ENCODE assay signal across 11 cellular contexts in genomic region chr19:21901861-21902260, GRCh38.
"Had no signal": no experiment of that assay in that cellular context is flagged by ENCODE, and none has a peak within 500 bp of the region (broad histone marks: within the 10 kb centered on the region; RNA-seq: fewer than 3 reads in every experiment).

No MANE protein-coding gene starts in this region.

- H3K4me3 ChIP-seq: GM23248, GM23338, HAP-1 had no signal

- FAIRE-seq: H1, H54 had no signal

- H3K9me3 ChIP-seq: HAP-1 had no signal

- H3K36me3 ChIP-seq: HAP-1 had no signal

- H2AFZ ChIP-seq: GM23248, GM23338 had no signal

- DNase-seq: GM23248, GOT3, H7, H9, HCEC 1CT, HFFc6 had no signal

- H3K4me1 ChIP-seq: HAP-1 had no signal

- H3K27ac ChIP-seq: GM23248 had no signal

- ATAC-seq: GM23338, HCT116 had no signal

- H3K9ac ChIP-seq: GM23248 had no signal

- H3K4me2 ChIP-seq: GM23338 had no signal
